In genomic region chr22:49624421-49625177, GRCh38 we compare ENCODE assay signal across 29 cellular contexts.
DNase-seq lines count a peak whose midpoint lies in the region; ATAC-seq, FAIRE-seq and TF ChIP-seq lines count a peak whose summit lies in the region.
"Had no signal": no experiment of that assay in that cellular context is flagged by ENCODE, and none has a peak within 500 bp of the region (broad histone marks: within the 10 kb centered on the region; RNA-seq: fewer than 3 reads in every experiment).

No MANE protein-coding gene starts in this region.

- H3K27ac Mint-ChIP-seq in astrocyte (ENCODE audit: unreplicated experiment), result peak overlapping the region; percentile 30
- peak overlapping the region; percentile 21 for H3K27ac Mint-ChIP-seq in stimulated activated effector memory CD8-positive, alpha-beta T cell treated with anti-CD3 and anti-CD28 coated beads, Interleukin-12 subunit alpha, Interleukin-12 subunit beta, amount 100 ng/mL, for 72 hours
- no peak overlapping the region for H3K27ac Mint-ChIP-seq in activated CD4-positive, alpha-beta memory T cell treated with anti-CD3 and anti-CD28 coated beads, Interleukin-2, amount 10 ng/mL, durations not matched to agents 7 days and 5 days
- H3K27ac Mint-ChIP-seq: CD8-positive, alpha-beta T cell; GM23338; HFFc6 had no signal

- H3K4me1 Mint-ChIP-seq in astrocyte (ENCODE audit: low read depth, unreplicated experiment), result no peaks in the 10 kb centered on the region
- H3K4me1 Mint-ChIP-seq in stimulated activated effector memory CD8-positive, alpha-beta T cell treated with anti-CD3 and anti-CD28 coated beads, Interleukin-12 subunit alpha, Interleukin-12 subunit beta, amount 100 ng/mL, for 72 hours, result peaks cover 22% of the 10 kb centered on the region
- no peaks in the 10 kb centered on the region for H3K4me1 Mint-ChIP-seq in activated CD4-positive, alpha-beta memory T cell treated with anti-CD3 and anti-CD28 coated beads, Interleukin-2, amount 10 ng/mL, durations not matched to agents 7 days and 5 days
- H3K4me1 Mint-ChIP-seq: GM23338 had no signal

- H3K9ac ChIP-seq in astrocyte (ENCODE audit: low read length), result no peak overlapping the region
- no peak overlapping the region for H3K9ac ChIP-seq in kidney (ENCODE audit: low read length in 2 of 2)
- H3K9ac ChIP-seq: BLaER1 treated with 17β-estradiol and CSF1 and Interleukin-3, amounts not matched to agents 10 nM and 100 nM had no signal

- H3K4me3 ChIP-seq in astrocyte (ENCODE audit: insufficient read depth, low read depth, low read length) (no peak overlapping the region), kidney (ENCODE audit: low read length in 2 of 2) (no peak overlapping the region)
- H3K4me3 ChIP-seq: A549; BLaER1 treated with 17β-estradiol and CSF1 and Interleukin-3, amounts not matched to agents 10 nM and 100 nM; GM12878; GM23338; HAP-1 had no signal

- intact Hi-C loops in left ventricle myocardium superior (cut with micrococcal nuclease) (no loop called here), cardiac septum (cut with DNase I) (no loop called here), kidney (cut with DNase I) (no loop called here)

- H3K9me3 ChIP-seq in astrocyte (ENCODE audit: insufficient read depth, low read depth, low read length) (no peaks in the 10 kb centered on the region), kidney (ENCODE audit: control insufficient read depth in 1 of 2, low read length in 2 of 2) (no peaks in the 10 kb centered on the region)
- H3K9me3 ChIP-seq: A549; BLaER1 treated with 17β-estradiol and CSF1 and Interleukin-3, amounts not matched to agents 10 nM and 100 nM; Caco-2; HAP-1 had no signal

- H4K20me1 ChIP-seq in astrocyte (ENCODE audit: insufficient read depth, low read length), result no peaks in the 10 kb centered on the region

- no peaks in the 10 kb centered on the region for H3K36me3 Mint-ChIP-seq in astrocyte (ENCODE audit: low read depth, unreplicated experiment)
- H3K36me3 Mint-ChIP-seq in stimulated activated effector memory CD8-positive, alpha-beta T cell treated with anti-CD3 and anti-CD28 coated beads, Interleukin-12 subunit alpha, Interleukin-12 subunit beta, amount 100 ng/mL, for 72 hours, result peaks cover 10% of the 10 kb centered on the region
- no peaks in the 10 kb centered on the region for H3K36me3 Mint-ChIP-seq in activated CD4-positive, alpha-beta memory T cell treated with anti-CD3 and anti-CD28 coated beads, Interleukin-2, amount 10 ng/mL, durations not matched to agents 7 days and 5 days (ENCODE audit: low read depth)

- no peaks in the 10 kb centered on the region for H3K79me2 ChIP-seq in astrocyte (ENCODE audit: insufficient read depth, low read length)

- H3K4me2 ChIP-seq in astrocyte (ENCODE audit: low read length), result no peak overlapping the region
- H3K4me2 ChIP-seq: A549; BLaER1 treated with 17β-estradiol and CSF1 and Interleukin-3, amounts not matched to agents 10 nM and 100 nM; GM23338 had no signal

- CTCF ChIA-PET in activated CD4-positive, alpha-beta memory T cell treated with anti-CD3 and anti-CD28 coated beads, Interleukin-2, amount 10 ng/mL, durations not matched to agents 7 days and 5 days (lab: Charles Lee), result no interaction called here

- TF ChIP-seq CTCF in astrocyte (IDR thresholded peaks at IDR 0.05; ENCODE audit: insufficient read depth, low read depth, low read length) (no peak), kidney (IDR thresholded peaks at IDR 0.05; ENCODE audit: borderline replicate concordance, extremely low read depth, insufficient read depth) (no peak)

- H3K4me1 ChIP-seq in astrocyte (ENCODE audit: insufficient read depth, low read length) (no peaks in the 10 kb centered on the region), kidney (ENCODE audit: control insufficient read depth in 1 of 2, insufficient read depth in 1 of 2, low read depth in 1 of 2, low read length in 2 of 2) (no peaks in the 10 kb centered on the region)
- H3K4me1 ChIP-seq: A549, Caco-2, HAP-1 had no signal

- FAIRE-seq in astrocyte (lab: Jason Lieb, UNC) (no peak), kidney (lab: Jason Lieb, UNC) (no peak)
- FAIRE-seq: A549, GM12878, HTR-8/SVneo, RCC 7860 had no signal

- H2AFZ ChIP-seq in astrocyte (ENCODE audit: low read depth, low read length), result no peak overlapping the region
- H2AFZ ChIP-seq: GM23338 had no signal

- peaks cover 2% of the 10 kb centered on the region for H3K9me3 Mint-ChIP-seq in astrocyte (ENCODE audit: unreplicated experiment)
- no peaks in the 10 kb centered on the region for H3K9me3 Mint-ChIP-seq in stimulated activated effector memory CD8-positive, alpha-beta T cell treated with anti-CD3 and anti-CD28 coated beads, Interleukin-12 subunit alpha, Interleukin-12 subunit beta, amount 100 ng/mL, for 72 hours
- no peaks in the 10 kb centered on the region for H3K9me3 Mint-ChIP-seq in activated CD4-positive, alpha-beta memory T cell treated with anti-CD3 and anti-CD28 coated beads, Interleukin-2, amount 10 ng/mL, durations not matched to agents 7 days and 5 days
- H3K9me3 Mint-ChIP-seq: CD8-positive, alpha-beta T cell; GM23338 had no signal

- H3K27me3 ChIP-seq in astrocyte (ENCODE audit: insufficient read depth, low read length), result no peaks in the 10 kb centered on the region
- H3K27me3 ChIP-seq: BLaER1 treated with 17β-estradiol and CSF1 and Interleukin-3, amounts not matched to agents 10 nM and 100 nM had no signal

- H3K36me3 ChIP-seq in astrocyte (ENCODE audit: insufficient read depth, low read length), result no peaks in the 10 kb centered on the region
- H3K36me3 ChIP-seq in kidney (ENCODE audit: control insufficient read depth in 1 of 2, insufficient read depth in 2 of 2, low read length in 2 of 2), result no peaks in the 10 kb centered on the region

- DNase-seq in left ventricle myocardium superior, result peak; percentile 16
- no peak for DNase-seq in cardiac septum (ENCODE audit: low spot score)
- no peak for DNase-seq in astrocyte (ENCODE audit: low read depth)
- peak; percentile 52 for DNase-seq in kidney
- DNase-seq in stimulated activated effector memory CD8-positive, alpha-beta T cell treated with anti-CD3 and anti-CD28 coated beads, Interleukin-12 subunit alpha, Interleukin-12 subunit beta, amount 100 ng/mL, for 72 hours (ENCODE audit: low spot score in 2 of 2), result no peak
- no peak for DNase-seq in activated CD4-positive, alpha-beta T cell treated with anti-CD3 and anti-CD28 coated beads for 1 hour
- DNase-seq in activated CD4-positive, alpha-beta memory T cell treated with anti-CD3 and anti-CD28 coated beads, Interleukin-2, amount 10 ng/mL, durations not matched to agents 7 days and 5 days, result no peak
- DNase-seq: AML-193; Caco-2; CD8-positive, alpha-beta T cell; GDM1; HFFc6; KBM-7; MV-4-11; NCI-H1105; NCI-H1436 treated with DMSO at 0.1 percent for 48 hours; NCI-H187 treated with DMSO at 0.1 percent for 48 hours; NCI-H2107; NCI-H446; NCI-H524 treated with DMSO at 0.1 percent for 48 hours; NCI-H774; SHP77 had no signal

- H3K4me3 Mint-ChIP-seq in astrocyte (ENCODE audit: unreplicated experiment), result no peak overlapping the region
- H3K4me3 Mint-ChIP-seq in stimulated activated effector memory CD8-positive, alpha-beta T cell treated with anti-CD3 and anti-CD28 coated beads, Interleukin-12 subunit alpha, Interleukin-12 subunit beta, amount 100 ng/mL, for 72 hours, result no peak overlapping the region
- no peak overlapping the region for H3K4me3 Mint-ChIP-seq in activated CD4-positive, alpha-beta memory T cell treated with anti-CD3 and anti-CD28 coated beads, Interleukin-2, amount 10 ng/mL, durations not matched to agents 7 days and 5 days
- H3K4me3 Mint-ChIP-seq: CD8-positive, alpha-beta T cell; GM23338; HFFc6 had no signal

- no peak for ATAC-seq in left ventricle myocardium superior
- ATAC-seq in stimulated activated effector memory CD8-positive, alpha-beta T cell treated with anti-CD3 and anti-CD28 coated beads, Interleukin-12 subunit alpha, Interleukin-12 subunit beta, amount 100 ng/mL, for 72 hours, result no peak
- ATAC-seq: A549; CD8-positive, alpha-beta T cell; GM12878; GM23338 had no signal

- H3K27ac ChIP-seq in astrocyte (ENCODE audit: low read depth, low read length), result no peak overlapping the region
- no peak overlapping the region for H3K27ac ChIP-seq in kidney (ENCODE audit: low read depth in 2 of 2, low read length in 2 of 2)
- H3K27ac ChIP-seq: A549; BLaER1 treated with 17β-estradiol and CSF1 and Interleukin-3, amounts not matched to agents 10 nM and 100 nM had no signal

- POLR2A ChIA-PET in activated CD4-positive, alpha-beta memory T cell treated with anti-CD3 and anti-CD28 coated beads, Interleukin-2, amount 10 ng/mL, durations not matched to agents 7 days and 5 days (lab: Charles Lee), result no interaction called here

- H3K27me3 Mint-ChIP-seq in astrocyte (ENCODE audit: low read depth, unreplicated experiment), result peaks cover 43% of the 10 kb centered on the region
- H3K27me3 Mint-ChIP-seq in activated CD4-positive, alpha-beta memory T cell treated with anti-CD3 and anti-CD28 coated beads, Interleukin-2, amount 10 ng/mL, durations not matched to agents 7 days and 5 days, result no peaks in the 10 kb centered on the region

Comparison
In these comparisons a context has a peak if more than half of its experiments do, and no peak if none do; other contexts are left out.
1. DNase-seq: peak in left ventricle myocardium superior (single experiment) and kidney (single experiment); none in cardiac septum (single experiment), astrocyte (single experiment), stimulated activated effector memory CD8-positive, alpha-beta T cell treated with anti-CD3 and anti-CD28 coated beads, Interleukin-12 subunit alpha, Interleukin-12 subunit beta, amount 100 ng/mL, for 72 hours (0 of 2), activated CD4-positive, alpha-beta T cell treated with anti-CD3 and anti-CD28 coated beads for 1 hour (single experiment) and activated CD4-positive, alpha-beta memory T cell treated with anti-CD3 and anti-CD28 coated beads, Interleukin-2, amount 10 ng/mL, durations not matched to agents 7 days and 5 days (single experiment).